22 cellular contexts compared by ENCODE assay signal in genomic region chr2:133768261-133769021, GRCh38.
DNase-seq lines count a peak whose midpoint lies in the region; ATAC-seq and TF ChIP-seq lines count a peak whose summit lies in the region.
"Had no signal": no experiment of that assay in that cellular context is flagged by ENCODE, and none has a peak within 500 bp of the region (broad histone marks: within the 10 kb centered on the region; RNA-seq: fewer than 3 reads in every experiment).

No MANE protein-coding gene starts in this region.

- no peak for TF ChIP-seq CTCF in MCF 10A (IDR thresholded peaks at IDR 0.05; ENCODE audit: unreplicated experiment)
- TF ChIP-seq CTCF in heart right ventricle (IDR thresholded peaks at IDR 0.05), result no peak
- no peak for TF ChIP-seq CTCF in prostate gland (IDR thresholded peaks at IDR 0.05)
- no peak for TF ChIP-seq CTCF in GM10248 (IDR thresholded peaks at IDR 0.05; ENCODE audit: control extremely low read depth, extremely low read depth, low read depth, missing control alignments)
- no peak for TF ChIP-seq CTCF in brain microvascular endothelial cell (IDR thresholded peaks at IDR 0.05; ENCODE audit: low read depth, low read length, missing control alignments)

- H3K27ac ChIP-seq in heart right ventricle (peak overlapping the region in 4 of 10 donors; percentile 28 to 51 (median 38)), prostate gland (no peak overlapping the region), brain microvascular endothelial cell (no peak overlapping the region)
- H3K27ac ChIP-seq: ascending aorta, foreskin keratinocyte, KMS-11 had no signal

- H3K27ac Mint-ChIP-seq in MCF 10A (ENCODE audit: low read depth, unreplicated experiment), result peak overlapping the region; percentile 49
- H3K27ac Mint-ChIP-seq: activated naive CD4-positive, alpha-beta T cell treated with anti-CD3 and anti-CD28 coated beads, Interleukin-2, amount 50 U/mL, for 72 hours; natural killer cell treated with Interleukin-12 subunit alpha and Interleukin-12 subunit beta and Interleukin-15 and Interleukin-18, amount 100 ng/mL, for 72 hours had no signal

- H3K4me1 ChIP-seq in heart right ventricle (peaks cover 0 to 35% (median 10%) of the 10 kb centered on the region in 9 donors), prostate gland (replicated peaks) (no peaks in the 10 kb centered on the region)
- H3K4me1 ChIP-seq: ascending aorta, foreskin keratinocyte had no signal

- H3K4me1 Mint-ChIP-seq in MCF 10A (ENCODE audit: insufficient read depth, unreplicated experiment), result peaks cover 7% of the 10 kb centered on the region

- H3K36me3 Mint-ChIP-seq in MCF 10A (ENCODE audit: insufficient read depth, unreplicated experiment), result no peaks in the 10 kb centered on the region
- H3K36me3 Mint-ChIP-seq: activated naive CD4-positive, alpha-beta T cell treated with anti-CD3 and anti-CD28 coated beads, Interleukin-2, amount 50 U/mL, for 72 hours; natural killer cell treated with Interleukin-12 subunit alpha and Interleukin-12 subunit beta and Interleukin-15 and Interleukin-18, amount 100 ng/mL, for 72 hours had no signal

- BruUV-seq in MCF 10A (replicated peaks; lab: Mats Ljungman, UMichigan), result no TSS peak

- H3K27me3 ChIP-seq in MG63, result no peaks in the 10 kb centered on the region
- no peaks in the 10 kb centered on the region for H3K27me3 ChIP-seq in heart right ventricle
- H3K27me3 ChIP-seq in prostate gland (replicated peaks; ENCODE audit: insufficient read depth), result no peaks in the 10 kb centered on the region
- no peaks in the 10 kb centered on the region for H3K27me3 ChIP-seq in brain microvascular endothelial cell (replicated peaks)
- H3K27me3 ChIP-seq: ascending aorta, foreskin keratinocyte had no signal

- H3K9me3 ChIP-seq in MG63 (peaks cover 8% of the 10 kb centered on the region), heart right ventricle (no peaks in the 10 kb centered on the region), prostate gland (no peaks in the 10 kb centered on the region)
- H3K9me3 ChIP-seq: ascending aorta had no signal

- CTCF ChIA-PET in MCF 10A (lab: Yijun Ruan, JAX) (interaction anchor here (0.6 to 1.9 kb wide), 2 partner anchors 12 to 928 kb away, joined by 4 to 16 read pairs; no protein-coding TSS in a partner anchor), GM10248 (lab: Yijun Ruan, JAX) (no interaction called here)

- in situ Hi-C loops in brain microvascular endothelial cell (cut with HindIII; ENCODE audit: low pct_ligation_motif_present, low sequenced_read_pairs), result no loop called here

- TF ChIP-seq POLR2A in prostate gland (IDR thresholded peaks at IDR 0.05), result no peak

- intact Hi-C loops in MCF 10A (cut with micrococcal nuclease), result no loop called here
- intact Hi-C loops in heart right ventricle (cut with DNase I), result loop anchor here in 1 of 10 donors (5.0 kb wide), 1 partner anchor 91 kb away; no protein-coding TSS in a partner anchor
- intact Hi-C loops in prostate gland (cut with DNase I), result no loop called here

- POLR2A ChIA-PET in MCF 10A (lab: Yijun Ruan, JAX), result no interaction called here
- POLR2A ChIA-PET in GM10248 (lab: Yijun Ruan, JAX), result no interaction called here

- H3K36me3 ChIP-seq in MG63, result no peaks in the 10 kb centered on the region
- no peaks in the 10 kb centered on the region for H3K36me3 ChIP-seq in heart right ventricle
- H3K36me3 ChIP-seq in prostate gland, result no peaks in the 10 kb centered on the region
- H3K36me3 ChIP-seq in brain microvascular endothelial cell (replicated peaks), result no peaks in the 10 kb centered on the region
- H3K36me3 ChIP-seq: ascending aorta had no signal

- peaks cover 6% of the 10 kb centered on the region for H3K9me3 Mint-ChIP-seq in MCF 10A (ENCODE audit: unreplicated experiment)

- H3K27me3 Mint-ChIP-seq in MCF 10A (ENCODE audit: insufficient read depth, unreplicated experiment), result no peaks in the 10 kb centered on the region
- H3K27me3 Mint-ChIP-seq: natural killer cell treated with Interleukin-12 subunit alpha and Interleukin-12 subunit beta and Interleukin-15 and Interleukin-18, amount 100 ng/mL, for 72 hours had no signal

- 65 to 77% methylated on average over 7 of the region's 7 CpGs for WGBS in heart right ventricle, 2 donors
- 41% methylated on average over 7 of the region's 7 CpGs for WGBS in prostate gland

- DNase-seq in MG63 (peak; percentile 21), MCF 10A (ENCODE audit: unreplicated experiment) (peak; percentile 66), heart right ventricle (peak; percentile 52 to 71), prostate gland (ENCODE audit: low spot score) (peak; percentile 59), GM10248 (ENCODE audit: extremely low spot score) (no peak), brain microvascular endothelial cell (no peak)
- no peak for DNase-seq in stimulated activated CD4-positive, alpha-beta T cell treated with anti-CD3 and anti-CD28 coated beads, Interleukin-15, amount 100 ng/mL, for 24 hours
- DNase-seq: DMS79 treated with DMSO at 0.1 percent for 48 hours; H7; hypothalamus; NCI-H1048; NCI-H69; OCI-M1; SHP77 treated with DMSO at 0.1 percent for 48 hours; stimulated activated CD4-positive, alpha-beta T cell treated with anti-CD3 and anti-CD28 coated beads, Interleukin-2, amount 100 ng/mL, for 24 hours; stimulated activated naive CD4-positive, alpha-beta T cell; trophoblast cell had no signal

- ATAC-seq in heart right ventricle, result peak in 5 of 8 donors; percentile 56 to 79 (median 66)
- ATAC-seq: activated naive CD4-positive, alpha-beta T cell treated with anti-CD3 and anti-CD28 coated beads, Interleukin-2, amount 50 U/mL, for 72 hours; foreskin keratinocyte; natural killer cell treated with Interleukin-12 subunit alpha and Interleukin-12 subunit beta and Interleukin-15 and Interleukin-18, amount 100 ng/mL, for 72 hours had no signal

- no peak overlapping the region for H3K4me3 Mint-ChIP-seq in MCF 10A (ENCODE audit: unreplicated experiment)
- H3K4me3 Mint-ChIP-seq: natural killer cell treated with Interleukin-12 subunit alpha and Interleukin-12 subunit beta and Interleukin-15 and Interleukin-18, amount 100 ng/mL, for 72 hours had no signal

- H3K4me3 ChIP-seq in MG63 (no peak overlapping the region), heart right ventricle (no peak overlapping the region), prostate gland (no peak overlapping the region), brain microvascular endothelial cell (ENCODE audit: low read depth, low read length) (no peak overlapping the region)
- H3K4me3 ChIP-seq: ascending aorta had no signal

Comparison
In these comparisons a context has a peak if more than half of its experiments do, and no peak if none do; other contexts are left out.
1. DNase-seq: peak in MG63 (single experiment), MCF 10A (single experiment), heart right ventricle (2 of 2) and prostate gland (single experiment); none in GM10248 (single experiment), brain microvascular endothelial cell (single experiment) and stimulated activated CD4-positive, alpha-beta T cell treated with anti-CD3 and anti-CD28 coated beads, Interleukin-15, amount 100 ng/mL, for 24 hours (single experiment).